19 cellular contexts compared by ENCODE assay signal in the genomic region with DNA sequence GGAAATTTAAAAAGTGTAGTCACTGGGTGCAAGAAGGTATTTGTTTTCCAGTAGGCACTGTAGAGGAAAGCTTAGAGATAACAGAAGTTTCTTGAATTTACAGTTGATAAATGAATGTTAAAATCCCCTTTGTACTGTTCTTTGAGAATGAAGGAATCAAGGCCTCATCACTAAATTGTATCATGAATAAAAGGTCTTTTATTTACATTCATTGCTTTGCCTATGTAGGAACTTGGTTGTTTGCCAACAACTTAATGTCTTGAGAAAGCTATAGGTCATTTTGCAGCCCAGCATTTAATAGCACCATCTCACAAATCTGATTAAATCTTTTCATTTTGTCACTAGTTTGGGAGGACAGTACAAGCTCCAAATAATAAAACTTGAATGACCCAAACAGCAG.
"Had no signal": no experiment of that assay in that cellular context is flagged by ENCODE, and none has a peak within 500 bp of the region (broad histone marks: within the 10 kb centered on the region; RNA-seq: fewer than 3 reads in every experiment).

No MANE protein-coding gene starts in this region.

- DNase-seq: activated CD4-positive, alpha-beta memory T cell treated with anti-CD3 and anti-CD28 coated beads for 36 hours; activated CD4-positive, alpha-beta T cell treated with anti-CD3 and anti-CD28 coated beads, Interleukin-2, amount 10 ng/mL, durations not matched to agents 7 days and 5 days; activated CD4-positive, CD25-positive, alpha-beta regulatory T cell; activated CD8-positive, alpha-beta memory T cell treated with anti-CD3 and anti-CD28 coated beads for 24 hours; activated effector memory CD4-positive, alpha-beta T cell treated with anti-CD3 and anti-CD28 coated beads, Interleukin-2, amount 50 U/mL, for 16 hours; activated naive CD4-positive, alpha-beta T cell treated with Interleukin-2 at 50 U/mL for 16 hours; activated naive CD8-positive, alpha-beta T cell treated with anti-CD3 and anti-CD28 coated beads for 36 hours; activated T-cell treated with anti-CD3 and anti-CD28 coated beads, Interleukin-2, amount 50 U/mL, for 4 hours; brain microvascular endothelial cell; Kasumi-1; KBM-7; NCI-H1092; NCI-H1417; NCI-H1930; NCI-H446 treated with DMSO at 0.1 percent for 48 hours; NCI-H524 treated with DMSO at 0.1 percent for 48 hours; Peyer's patch; Right ventricle myocardium superior; SJCRH30 had no signal
